1 cellular context compared by ENCODE assay signal in the genomic region with DNA sequence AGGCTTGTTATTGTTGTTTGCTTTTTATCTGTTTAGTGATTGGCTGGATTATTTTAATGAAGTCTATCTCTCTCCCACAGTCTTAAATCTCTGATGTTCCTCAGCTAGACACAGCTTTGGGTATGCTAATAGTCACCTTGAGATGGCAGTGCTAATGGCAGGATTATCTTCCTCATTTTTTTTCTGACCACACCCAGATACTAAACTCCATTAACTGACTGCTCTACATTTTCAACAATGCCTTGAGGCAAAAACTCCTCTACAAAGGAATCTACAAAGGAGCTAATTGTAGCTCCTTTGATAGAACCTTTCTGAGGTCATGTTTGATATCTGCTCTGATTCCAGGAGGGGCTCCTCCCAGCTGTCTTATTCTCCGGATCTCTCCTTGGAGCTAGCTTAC.
TF ChIP-seq lines count a peak whose summit lies in the region.

No MANE protein-coding gene starts in this region.

TF ChIP-seq in K562, 482 proteins besides CTCF, POLR2A, EP300 and RAD21:
- TF ChIP-seq, protein P1, sequence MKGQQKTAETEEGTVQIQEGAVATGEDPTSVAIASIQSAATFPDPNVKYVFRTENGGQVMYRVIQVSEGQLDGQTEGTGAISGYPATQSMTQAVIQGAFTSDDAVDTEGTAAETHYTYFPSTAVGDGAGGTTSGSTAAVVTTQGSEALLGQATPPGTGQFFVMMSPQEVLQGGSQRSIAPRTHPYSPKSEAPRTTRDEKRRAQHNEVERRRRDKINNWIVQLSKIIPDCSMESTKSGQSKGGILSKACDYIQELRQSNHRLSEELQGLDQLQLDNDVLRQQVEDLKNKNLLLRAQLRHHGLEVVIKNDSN (CRISPR knock-in tag; IDR thresholded peaks at IDR 0.05): no peak
- TF ChIP-seq, protein P2, sequence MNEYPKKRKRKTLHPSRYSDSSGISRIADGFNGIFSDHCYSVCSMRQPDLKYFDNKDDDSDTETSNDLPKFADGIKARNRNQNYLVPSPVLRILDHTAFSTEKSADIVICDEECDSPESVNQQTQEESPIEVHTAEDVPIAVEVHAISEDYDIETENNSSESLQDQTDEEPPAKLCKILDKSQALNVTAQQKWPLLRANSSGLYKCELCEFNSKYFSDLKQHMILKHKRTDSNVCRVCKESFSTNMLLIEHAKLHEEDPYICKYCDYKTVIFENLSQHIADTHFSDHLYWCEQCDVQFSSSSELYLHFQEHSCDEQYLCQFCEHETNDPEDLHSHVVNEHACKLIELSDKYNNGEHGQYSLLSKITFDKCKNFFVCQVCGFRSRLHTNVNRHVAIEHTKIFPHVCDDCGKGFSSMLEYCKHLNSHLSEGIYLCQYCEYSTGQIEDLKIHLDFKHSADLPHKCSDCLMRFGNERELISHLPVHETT (CRISPR knock-in tag; conservative IDR thresholded peaks at IDR 0.05 in 1 of 2, IDR thresholded peaks at IDR 0.05 in 1 of 2): no peak
- TF ChIP-seq, protein P3, sequence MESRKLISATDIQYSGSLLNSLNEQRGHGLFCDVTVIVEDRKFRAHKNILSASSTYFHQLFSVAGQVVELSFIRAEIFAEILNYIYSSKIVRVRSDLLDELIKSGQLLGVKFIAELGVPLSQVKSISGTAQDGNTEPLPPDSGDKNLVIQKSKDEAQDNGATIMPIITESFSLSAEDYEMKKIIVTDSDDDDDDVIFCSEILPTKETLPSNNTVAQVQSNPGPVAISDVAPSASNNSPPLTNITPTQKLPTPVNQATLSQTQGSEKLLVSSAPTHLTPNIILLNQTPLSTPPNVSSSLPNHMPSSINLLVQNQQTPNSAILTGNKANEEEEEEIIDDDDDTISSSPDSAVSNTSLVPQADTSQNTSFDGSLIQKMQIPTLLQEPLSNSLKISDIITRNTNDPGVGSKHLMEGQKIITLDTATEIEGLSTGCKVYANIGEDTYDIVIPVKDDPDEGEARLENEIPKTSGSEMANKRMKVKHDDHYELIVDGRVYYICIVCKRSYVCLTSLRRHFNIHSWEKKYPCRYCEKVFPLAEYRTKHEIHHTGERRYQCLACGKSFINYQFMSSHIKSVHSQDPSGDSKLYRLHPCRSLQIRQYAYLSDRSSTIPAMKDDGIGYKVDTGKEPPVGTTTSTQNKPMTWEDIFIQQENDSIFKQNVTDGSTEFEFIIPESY (CRISPR knock-in tag; IDR thresholded peaks at IDR 0.05): no peak
- TF ChIP-seq ARHGAP35 (IDR thresholded peaks at IDR 0.05; ENCODE audit: partially characterized antibody): no peak
- TF ChIP-seq MAFG (tag; conservative IDR thresholded peaks at IDR 0.05): no peak
- TF ChIP-seq ZNF785 (CRISPR knock-in tag; IDR thresholded peaks at IDR 0.05): no peak
- TF ChIP-seq, protein P4, sequence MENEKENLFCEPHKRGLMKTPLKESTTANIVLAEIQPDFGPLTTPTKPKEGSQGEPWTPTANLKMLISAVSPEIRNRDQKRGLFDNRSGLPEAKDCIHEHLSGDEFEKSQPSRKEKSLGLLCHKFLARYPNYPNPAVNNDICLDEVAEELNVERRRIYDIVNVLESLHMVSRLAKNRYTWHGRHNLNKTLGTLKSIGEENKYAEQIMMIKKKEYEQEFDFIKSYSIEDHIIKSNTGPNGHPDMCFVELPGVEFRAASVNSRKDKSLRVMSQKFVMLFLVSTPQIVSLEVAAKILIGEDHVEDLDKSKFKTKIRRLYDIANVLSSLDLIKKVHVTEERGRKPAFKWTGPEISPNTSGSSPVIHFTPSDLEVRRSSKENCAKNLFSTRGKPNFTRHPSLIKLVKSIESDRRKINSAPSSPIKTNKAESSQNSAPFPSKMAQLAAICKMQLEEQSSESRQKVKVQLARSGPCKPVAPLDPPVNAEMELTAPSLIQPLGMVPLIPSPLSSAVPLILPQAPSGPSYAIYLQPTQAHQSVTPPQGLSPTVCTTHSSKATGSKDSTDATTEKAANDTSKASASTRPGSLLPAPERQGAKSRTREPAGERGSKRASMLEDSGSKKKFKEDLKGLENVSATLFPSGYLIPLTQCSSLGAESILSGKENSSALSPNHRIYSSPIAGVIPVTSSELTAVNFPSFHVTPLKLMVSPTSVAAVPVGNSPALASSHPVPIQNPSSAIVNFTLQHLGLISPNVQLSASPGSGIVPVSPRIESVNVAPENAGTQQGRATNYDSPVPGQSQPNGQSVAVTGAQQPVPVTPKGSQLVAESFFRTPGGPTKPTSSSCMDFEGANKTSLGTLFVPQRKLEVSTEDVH (IDR thresholded peaks at IDR 0.05; ENCODE audit: low read depth, partially characterized antibody): no peak
- TF ChIP-seq KLF10 (CRISPR knock-in tag; IDR thresholded peaks at IDR 0.05): no peak
- TF ChIP-seq ZNF79 (CRISPR knock-in tag; IDR thresholded peaks at IDR 0.05; ENCODE audit: low read depth): no peak
- TF ChIP-seq TEAD1 (CRISPR knock-in tag; IDR thresholded peaks at IDR 0.05): no peak
- TF ChIP-seq ZNF444 (CRISPR knock-in tag; IDR thresholded peaks at IDR 0.05): no peak
- no peak for TF ChIP-seq BCOR (IDR thresholded peaks at IDR 0.05)
- no peak for TF ChIP-seq KDM4B (IDR thresholded peaks at IDR 0.05; ENCODE audit: borderline replicate concordance in 2 of 2, low read depth in 1 of 2)
- TF ChIP-seq SMC3 (conservative IDR thresholded peaks at IDR 0.05; ENCODE audit: insufficient read depth, low read depth, low read length): no peak
- no peak for TF ChIP-seq FUS (optimal IDR thresholded peaks at IDR 0.05; ENCODE audit: low read depth, low read length)
